Comparison of ENCODE assay signal across 8 cellular contexts in the genomic region with DNA sequence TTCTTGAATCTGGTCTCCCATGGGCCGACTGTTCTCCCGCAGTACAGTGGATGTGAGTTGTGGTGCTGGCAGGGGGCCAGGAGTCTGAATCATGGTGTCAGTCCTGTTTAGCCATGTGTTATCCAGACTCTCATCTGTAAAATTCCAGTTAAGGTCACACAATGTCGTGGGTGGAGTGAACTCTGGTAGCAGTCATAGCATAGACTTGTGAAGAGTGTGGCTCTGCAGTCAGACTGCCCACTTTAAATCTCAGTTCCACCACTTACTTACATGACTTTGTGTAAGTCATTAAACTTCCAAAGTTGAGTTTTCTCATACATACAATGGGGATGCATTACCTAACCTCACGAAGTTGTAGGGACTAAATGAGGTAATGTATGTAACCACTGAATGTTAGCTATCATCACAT.
DNase-seq lines count a peak whose midpoint lies in the region; ATAC-seq, FAIRE-seq and TF ChIP-seq lines count a peak whose summit lies in the region.

No MANE protein-coding gene starts in this region.

- dilution Hi-C loops in keratinocyte (cut with MboI; ENCODE audit: extremely low pct_ligation_motif_present, low sequenced_read_pairs) = loop anchor here (25.0 kb wide), 1 partner anchor 157 kb away; a partner anchor contains a TSS

- H3K9ac ChIP-seq in keratinocyte (ENCODE audit: control insufficient read depth, extremely low read depth, insufficient read depth, low read length) = no peak overlapping the region

- H3K4me3 ChIP-seq in keratinocyte (ENCODE audit: control insufficient read depth in 2 of 3, extremely low read depth in 1 of 3, insufficient read depth in 2 of 3, low read depth in 1 of 3, low read length in 3 of 3) (no peak overlapping the region), thyroid gland (replicated peaks in 1 of 3) (no peak overlapping the region)

- FAIRE-seq in keratinocyte (lab: Jason Lieb, UNC) (peak; percentile 56), D721Med (lab: Jason Lieb, UNC) (no peak)

- peak overlapping the region; percentile 55 for H3K27ac ChIP-seq in 22Rv1
- no peak overlapping the region for H3K27ac ChIP-seq in keratinocyte (ENCODE audit: control insufficient read depth, insufficient read depth, low read length)
- no peak overlapping the region for H3K27ac ChIP-seq in thyroid gland

- no peaks in the 10 kb centered on the region for H3K9me3 ChIP-seq in keratinocyte (ENCODE audit: control insufficient read depth, low read depth, low read length)
- H3K9me3 ChIP-seq in thyroid gland = no peaks in the 10 kb centered on the region

- 52 to 72% methylated on average over 4 of the region's 4 CpGs for WGBS in thyroid gland, 2 donors

- intact Hi-C loops in thyroid gland (cut with DNase I) = no loop called here

- H3K27me3 ChIP-seq in keratinocyte (ENCODE audit: control insufficient read depth, extremely low read depth, insufficient read depth, low read length) = no peaks in the 10 kb centered on the region
- H3K27me3 ChIP-seq in thyroid gland = no peaks in the 10 kb centered on the region

- peaks cover 0 to 3% of the 10 kb centered on the region in 2 experiments for H3K36me3 ChIP-seq in keratinocyte (ENCODE audit: control insufficient read depth in 2 of 2, extremely low read depth in 1 of 2, insufficient read depth in 2 of 2, low read length in 2 of 2)
- H3K36me3 ChIP-seq in thyroid gland = peaks cover 0 to 6% of the 10 kb centered on the region in 2 donors

- DNase-seq in HK-2 (ENCODE audit: unreplicated experiment) = peak; percentile 77
- DNase-seq in amniotic stem cell (lab: John Stamatoyannopoulos, UW) = peak; percentile 72
- DNase-seq in keratinocyte (ENCODE audit: low read depth, low spot score) = peak; percentile 33
- DNase-seq in thyroid gland = peak; percentile 56 to 61
- DNase-seq in D721Med (ENCODE audit: insufficient read length, low spot score) = no peak

- H3K9me1 ChIP-seq in keratinocyte (ENCODE audit: control insufficient read depth, extremely low read depth, insufficient read depth, low read length) = no peaks in the 10 kb centered on the region

- H3K4me2 ChIP-seq in keratinocyte (ENCODE audit: control insufficient read depth, extremely low read depth, insufficient read depth, low read depth, low read length) = no peak overlapping the region

- no peak for ATAC-seq in GM19452 (IDR thresholded peaks at IDR 0.05; ENCODE audit: unreplicated experiment)
- ATAC-seq in HG03039 (IDR thresholded peaks at IDR 0.05; ENCODE audit: unreplicated experiment) = no peak

- peaks cover 11% of the 10 kb centered on the region for H3K4me1 ChIP-seq in keratinocyte (ENCODE audit: control insufficient read depth, extremely low read depth, insufficient read depth, low read length)
- peaks cover 0 to 7% of the 10 kb centered on the region in 2 donors for H3K4me1 ChIP-seq in thyroid gland

- TF ChIP-seq POLR2A in thyroid gland (IDR thresholded peaks at IDR 0.05) = no peak

- no peaks in the 10 kb centered on the region for H3K79me2 ChIP-seq in keratinocyte (ENCODE audit: control insufficient read depth, insufficient read depth, low read length)

- H4K20me1 ChIP-seq in keratinocyte (ENCODE audit: control insufficient read depth, extremely low read depth, insufficient read depth, low read length) = no peaks in the 10 kb centered on the region

- TF ChIP-seq CTCF in 22Rv1 (IDR thresholded peaks at IDR 0.05) (no peak), keratinocyte (optimal IDR thresholded peaks at IDR 0.05 in 1 of 3, IDR thresholded peaks at IDR 0.05 in 1 of 3, conservative IDR thresholded peaks at IDR 0.05 in 1 of 3; ENCODE audit: extremely low read depth in 1 of 3, insufficient read depth in 2 of 3, low read length in 3 of 3) (no peak), thyroid gland (IDR thresholded peaks at IDR 0.05) (no peak), D721Med (IDR thresholded peaks at IDR 0.05; ENCODE audit: insufficient read depth, missing control alignments) (no peak)

- no peak overlapping the region for H2AFZ ChIP-seq in keratinocyte (ENCODE audit: control insufficient read depth, low read length)
